8 cellular contexts compared by ENCODE assay signal in the genomic region with DNA sequence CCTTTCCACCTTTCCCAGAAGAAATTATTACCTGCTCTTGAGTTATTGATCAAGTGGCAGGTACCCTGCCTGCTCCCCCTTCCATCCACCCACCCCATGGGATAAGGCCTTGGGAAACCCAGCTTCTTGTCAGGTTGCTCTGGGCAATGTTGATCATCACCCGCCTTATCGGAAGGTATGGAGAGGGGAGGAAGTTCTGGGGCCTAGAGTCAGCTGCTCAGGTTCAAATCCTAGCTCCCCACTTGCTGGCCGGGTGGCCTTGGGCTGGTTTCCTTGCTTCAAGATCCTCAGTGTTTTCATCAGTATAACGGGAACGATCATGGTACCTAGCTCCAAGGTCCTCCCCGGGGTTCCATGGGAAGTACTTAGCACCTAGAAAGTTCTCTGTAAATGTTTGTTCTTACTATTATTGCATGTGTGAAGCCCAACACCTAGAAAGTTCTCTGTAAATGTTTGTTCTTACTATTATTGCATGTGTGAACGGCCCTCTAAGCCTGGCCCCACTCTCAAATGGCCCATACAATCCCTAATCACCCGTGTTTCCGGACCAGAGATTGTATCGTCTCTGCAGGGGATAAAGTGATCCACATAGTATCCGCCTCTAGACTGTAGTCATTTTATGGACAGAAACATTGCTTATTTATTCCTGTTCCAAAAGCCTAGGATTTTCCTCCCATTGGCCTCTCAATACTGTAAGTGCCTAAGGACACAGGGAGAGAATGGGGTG. TPM values are rescaled to one million over a fixed set of nuclear protein-coding genes. Genes with fewer than 3 reads are reported as not detected.
A peak's percentile ranks its signal among the peaks of the same experiment; 100 is the strongest.
DNase-seq lines count a peak whose midpoint lies in the region; ATAC-seq and TF ChIP-seq lines count a peak whose summit lies in the region.

No MANE protein-coding gene starts in this region.

- in situ Hi-C loops in G401 (cut with HindIII; ENCODE audit: low sequenced_read_pairs), result no loop called here

- no peak for ATAC-seq in lower lobe of right lung

- no peaks in the 10 kb centered on the region for H3K36me3 ChIP-seq in cardiac muscle cell
- H3K36me3 ChIP-seq in lower lobe of right lung, result no peaks in the 10 kb centered on the region
- H3K36me3 ChIP-seq in tibial nerve, result no peaks in the 10 kb centered on the region

- intact Hi-C loops in cardiac septum (cut with DNase I) (loop anchor here (5.0 kb wide), 2 partner anchors 67 to 73 kb away; no protein-coding TSS in a partner anchor), lower lobe of right lung (cut with DNase I) (no loop called here)

- peak overlapping the region; percentile 53 for H3K4me3 ChIP-seq in cardiac muscle cell
- peak overlapping the region; percentile 69 for H3K4me3 ChIP-seq in lower lobe of right lung
- H3K4me3 ChIP-seq in tibial nerve, result peak overlapping the region; percentile 47 to 80 (median 58)

- H3K27ac ChIP-seq in cardiac muscle cell (no peak overlapping the region), angular gyrus (ENCODE audit: low read depth, low read length) (peak overlapping the region; percentile 57), lower lobe of right lung (peak overlapping the region; percentile 79), tibial nerve (peak overlapping the region in 3 of 4 donors; percentile 63 to 83 (median 79))

- WGBS in tibial nerve, 2 donors, result 74 to 78% methylated on average over 11 of the region's 11 CpGs

- H3K27me3 ChIP-seq in cardiac muscle cell, result no peaks in the 10 kb centered on the region
- peaks cover 9% of the 10 kb centered on the region for H3K27me3 ChIP-seq in lower lobe of right lung (ENCODE audit: low read depth)
- no peaks in the 10 kb centered on the region for H3K27me3 ChIP-seq in tibial nerve

- H3K4me1 ChIP-seq in cardiac muscle cell (ENCODE audit: low read depth) (peaks cover 7% of the 10 kb centered on the region), lower lobe of right lung (peaks cover 54% of the 10 kb centered on the region), tibial nerve (peaks cover 0 to 60% (median 21%) of the 10 kb centered on the region in 4 donors)

- no peak for TF ChIP-seq EP300 in tibial nerve (IDR thresholded peaks at IDR 0.05)

- no peaks in the 10 kb centered on the region for H3K9me3 ChIP-seq in cardiac muscle cell (ENCODE audit: low read depth)
- no peaks in the 10 kb centered on the region for H3K9me3 ChIP-seq in lower lobe of right lung
- no peaks in the 10 kb centered on the region for H3K9me3 ChIP-seq in tibial nerve

- TF ChIP-seq POLR2A in tibial nerve (IDR thresholded peaks at IDR 0.05), result no peak

- no peak for TF ChIP-seq CTCF in cardiac muscle cell (IDR thresholded peaks at IDR 0.05; ENCODE audit: low read depth, low read length)
- TF ChIP-seq CTCF in lower lobe of right lung (IDR thresholded peaks at IDR 0.05), result no peak
- TF ChIP-seq CTCF in tibial nerve (IDR thresholded peaks at IDR 0.05), result no peak

- DNase-seq in cardiac muscle cell (ENCODE audit: low read depth in 1 of 2, low spot score in 1 of 2) (no peak), cardiac septum (ENCODE audit: low spot score) (no peak), lower lobe of right lung (no peak), tibial nerve (ENCODE audit: low spot score in 2 of 2) (no peak), G401 (ENCODE audit: low spot score) (no peak), NCI-H1105 treated with DMSO at 0.1 percent for 48 hours (lab: John Stamatoyannopoulos, UW) (no peak)
- DNase-seq in stimulated activated CD4-positive, alpha-beta T cell treated with anti-CD3 and anti-CD28 coated beads, Interleukin-4, amount 100 ng/mL, for 1 hour, result no peak

RNA-seq across cellular contexts. Expression of gene PREX1, which starts 1.1 kb away (rescaled TPM):
- total RNA-seq in cardiac muscle cell (12.5 and 15.3 TPM in 2 replicates), cardiac septum (13.9 TPM), lower lobe of right lung (78.2 TPM), tibial nerve (10 to 100 TPM; 30.1 to 50.7 (median 32.5) TPM)
- 4.5 and 7.4 TPM in 2 replicates for polyA plus RNA-seq in cardiac muscle cell
- 6.1 and 8.9 TPM in 2 replicates for total RNA-seq in G401 (2014; rRNA removed; shearing (Covaris generic))
